Comparison of ENCODE assay signal across 1 cellular context in genomic region chr9:119477197-119477596, GRCh38.
TF ChIP-seq lines count a peak whose summit lies in the region.

No MANE protein-coding gene starts in this region.

TF ChIP-seq in WTC11, 78 proteins besides CTCF, POLR2A, EP300 and RAD21 (continued from another document):
- TF ChIP-seq ZNF425 (CRISPR knock-in tag; conservative IDR thresholded peaks at IDR 0.05) (no peak), ZNF396 (CRISPR knock-in tag; IDR thresholded peaks at IDR 0.05; ENCODE audit: borderline replicate concordance) (no peak), ZNF219 (CRISPR knock-in tag; IDR thresholded peaks at IDR 0.05; ENCODE audit: borderline replicate concordance) (no peak), ATF1 (CRISPR knock-in tag; IDR thresholded peaks at IDR 0.05) (no peak)
- TF ChIP-seq, protein P1, sequence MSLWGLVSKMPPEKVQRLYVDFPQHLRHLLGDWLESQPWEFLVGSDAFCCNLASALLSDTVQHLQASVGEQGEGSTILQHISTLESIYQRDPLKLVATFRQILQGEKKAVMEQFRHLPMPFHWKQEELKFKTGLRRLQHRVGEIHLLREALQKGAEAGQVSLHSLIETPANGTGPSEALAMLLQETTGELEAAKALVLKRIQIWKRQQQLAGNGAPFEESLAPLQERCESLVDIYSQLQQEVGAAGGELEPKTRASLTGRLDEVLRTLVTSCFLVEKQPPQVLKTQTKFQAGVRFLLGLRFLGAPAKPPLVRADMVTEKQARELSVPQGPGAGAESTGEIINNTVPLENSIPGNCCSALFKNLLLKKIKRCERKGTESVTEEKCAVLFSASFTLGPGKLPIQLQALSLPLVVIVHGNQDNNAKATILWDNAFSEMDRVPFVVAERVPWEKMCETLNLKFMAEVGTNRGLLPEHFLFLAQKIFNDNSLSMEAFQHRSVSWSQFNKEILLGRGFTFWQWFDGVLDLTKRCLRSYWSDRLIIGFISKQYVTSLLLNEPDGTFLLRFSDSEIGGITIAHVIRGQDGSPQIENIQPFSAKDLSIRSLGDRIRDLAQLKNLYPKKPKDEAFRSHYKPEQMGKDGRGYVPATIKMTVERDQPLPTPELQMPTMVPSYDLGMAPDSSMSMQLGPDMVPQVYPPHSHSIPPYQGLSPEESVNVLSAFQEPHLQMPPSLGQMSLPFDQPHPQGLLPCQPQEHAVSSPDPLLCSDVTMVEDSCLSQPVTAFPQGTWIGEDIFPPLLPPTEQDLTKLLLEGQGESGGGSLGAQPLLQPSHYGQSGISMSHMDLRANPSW (CRISPR knock-in tag; conservative IDR thresholded peaks at IDR 0.05; ENCODE audit: low read depth): no peak
- TF ChIP-seq, protein P2, sequence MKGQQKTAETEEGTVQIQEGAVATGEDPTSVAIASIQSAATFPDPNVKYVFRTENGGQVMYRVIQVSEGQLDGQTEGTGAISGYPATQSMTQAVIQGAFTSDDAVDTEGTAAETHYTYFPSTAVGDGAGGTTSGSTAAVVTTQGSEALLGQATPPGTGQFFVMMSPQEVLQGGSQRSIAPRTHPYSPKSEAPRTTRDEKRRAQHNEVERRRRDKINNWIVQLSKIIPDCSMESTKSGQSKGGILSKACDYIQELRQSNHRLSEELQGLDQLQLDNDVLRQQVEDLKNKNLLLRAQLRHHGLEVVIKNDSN (CRISPR knock-in tag; IDR thresholded peaks at IDR 0.05): no peak
